23 cellular contexts compared by ENCODE assay signal in the genomic region with DNA sequence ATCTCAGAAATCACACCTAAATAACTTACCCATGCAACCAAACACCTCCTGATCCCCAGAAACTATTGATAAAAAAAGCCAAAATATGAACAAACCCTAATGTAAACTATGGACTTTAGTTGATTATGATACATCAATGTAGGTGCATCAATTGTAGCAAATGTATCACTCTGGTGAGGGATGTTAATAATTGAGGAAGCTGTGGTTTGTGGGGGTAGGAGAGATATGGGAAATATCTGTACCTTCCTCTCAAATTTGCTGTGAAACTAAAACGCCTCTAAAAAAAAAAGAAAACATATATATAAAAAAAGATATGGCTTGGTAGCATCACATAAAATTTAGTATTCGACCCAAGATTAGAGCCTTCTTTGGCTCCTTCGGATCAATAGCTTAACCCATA.
DNase-seq lines count a peak whose midpoint lies in the region; TF ChIP-seq lines count a peak whose summit lies in the region.
"Had no signal": no experiment of that assay in that cellular context is flagged by ENCODE, and none has a peak within 500 bp of the region (broad histone marks: within the 10 kb centered on the region; RNA-seq: fewer than 3 reads in every experiment).

No MANE protein-coding gene starts in this region.

- H3K9me3 ChIP-seq in vagina (no peaks in the 10 kb centered on the region), Peyer's patch (no peaks in the 10 kb centered on the region)
- H3K9me3 ChIP-seq: BE2C, Caco-2, SJSA1 had no signal

- intact Hi-C loops in vagina (cut with DNase I) = no loop called here

- DNase-seq in KBM-7 (peak; percentile 12), NB4 (ENCODE audit: low read depth) (peak; percentile 56), OCI-M1 (lab: John Stamatoyannopoulos, UW) (peak; percentile 68), vagina (ENCODE audit: extremely low spot score in 2 of 2) (no peak), DMS79 treated with DMSO at 0.1 percent for 48 hours (lab: John Stamatoyannopoulos, UW) (no peak), COR-L47 (lab: John Stamatoyannopoulos, UW) (no peak), Peyer's patch (no peak)
- DNase-seq: BE2C; Caco-2; CD4-positive, alpha-beta T cell; DMS 273 treated with DMSO at 0.1 percent for 48 hours; DND-41; IMR-90; NCI-H1105; NCI-H146; NCI-H2029; NCI-H524 treated with DMSO at 0.1 percent for 48 hours; NCI-H82; SW 1271; T-helper 17 cell had no signal

- H3K36me3 ChIP-seq in vagina (no peaks in the 10 kb centered on the region), Peyer's patch (no peaks in the 10 kb centered on the region)
- H3K36me3 ChIP-seq: BE2C, SJSA1 had no signal

- H3K4me3 ChIP-seq in NB4 (ENCODE audit: low read depth, low read length) = no peak overlapping the region
- no peak overlapping the region for H3K4me3 ChIP-seq in vagina
- no peak overlapping the region for H3K4me3 ChIP-seq in Peyer's patch
- H3K4me3 ChIP-seq: A549, GM12878, SJSA1 had no signal

- TF ChIP-seq POLR2A in NB4 (IDR thresholded peaks at IDR 0.05; ENCODE audit: extremely low read depth, insufficient read length) = no peak
- TF ChIP-seq POLR2A in vagina (IDR thresholded peaks at IDR 0.05) = no peak
- TF ChIP-seq POLR2A in Peyer's patch (IDR thresholded peaks at IDR 0.05) = no peak

- H3K27ac ChIP-seq in vagina = peak overlapping the region; percentile 67
- H3K27ac ChIP-seq in Peyer's patch = no peak overlapping the region
- H3K27ac ChIP-seq: SJSA1 had no signal

- in situ Hi-C loops in KBM-7 (cut with MboI; ENCODE audit: low pct_unique_long_range_greater_than_20kb, low sequenced_read_pairs) = no loop called here

- TF ChIP-seq CTCF in NB4 (IDR thresholded peaks at IDR 0.05; ENCODE audit: low read depth, low read length) (no peak), vagina (IDR thresholded peaks at IDR 0.05) (no peak), Peyer's patch (IDR thresholded peaks at IDR 0.05) (no peak)

- H3K27me3 ChIP-seq in vagina (no peaks in the 10 kb centered on the region), Peyer's patch (no peaks in the 10 kb centered on the region)
- H3K27me3 ChIP-seq: BE2C, SJSA1 had no signal

- H3K4me1 ChIP-seq in vagina = peaks cover 18% of the 10 kb centered on the region
- peaks cover 0 to 10% (median 0%) of the 10 kb centered on the region in 4 donors for H3K4me1 ChIP-seq in Peyer's patch
- H3K4me1 ChIP-seq: Caco-2, SJSA1 had no signal

Comparison
In these comparisons a context has a peak if more than half of its experiments do, and no peak if none do; other contexts are left out.
1. DNase-seq: peak in KBM-7 (single experiment), NB4 (single experiment) and OCI-M1 (single experiment); none in vagina (0 of 2), DMS79 treated with DMSO at 0.1 percent for 48 hours (single experiment), COR-L47 (single experiment) and Peyer's patch (0 of 3).